ENCODE assay signal across 28 cellular contexts in the genomic region with DNA sequence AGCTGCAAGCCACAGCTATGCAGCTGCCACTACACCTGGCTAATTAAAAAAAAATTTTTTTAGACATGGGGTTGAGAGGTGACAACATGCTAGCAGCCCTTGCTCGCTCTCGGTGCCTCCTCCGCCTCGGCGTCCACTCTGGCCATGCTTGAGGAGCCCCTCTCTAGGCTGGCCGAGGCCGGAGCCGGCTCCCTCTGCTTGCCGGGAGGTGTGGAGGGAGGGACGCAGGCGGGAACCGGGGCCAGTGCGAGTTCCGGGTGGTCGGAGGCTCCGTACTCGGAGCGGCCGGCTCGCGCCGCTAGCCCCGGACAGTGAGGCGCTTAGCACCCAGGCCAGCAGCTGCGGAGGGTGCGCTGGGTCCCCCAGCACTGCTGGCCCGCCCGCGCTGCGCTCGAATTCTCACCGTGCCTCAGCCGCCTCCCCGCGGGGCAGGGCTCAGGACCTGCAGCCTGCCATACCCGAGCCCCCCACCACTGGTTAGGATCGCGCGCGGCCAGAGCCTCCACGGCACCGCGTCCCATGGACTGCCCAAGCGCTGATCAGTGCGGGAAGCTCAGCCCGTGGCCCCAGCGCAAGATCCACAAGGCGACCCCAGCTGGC. TPM values are rescaled to one million over a fixed set of nuclear protein-coding genes. Genes with fewer than 3 reads are reported as not detected.
"Had no signal": no experiment of that assay in that cellular context is flagged by ENCODE, and none has a peak within 500 bp of the region (broad histone marks: within the 10 kb centered on the region; RNA-seq: fewer than 3 reads in every experiment).

No MANE protein-coding gene starts in this region.

- H3K4me1 ChIP-seq: body of pancreas, colonic mucosa, esophagus squamous epithelium had no signal

- H3K36me3 ChIP-seq: colonic mucosa, esophagus squamous epithelium, WERI-Rb-1 had no signal

- H3K4me3 ChIP-seq: body of pancreas, colonic mucosa, esophagus squamous epithelium had no signal

- H3K27ac ChIP-seq: body of pancreas, colonic mucosa, epithelial cell of prostate, esophagus squamous epithelium, WERI-Rb-1 had no signal

- ATAC-seq: activated CD4-positive, CD25-positive, alpha-beta regulatory T cell treated with anti-CD3 and anti-CD28 coated beads, Interleukin-2, amount 50 U/mL, for 24 hours; activated CD8-positive, alpha-beta T cell treated with anti-CD3 and anti-CD28 coated beads for 36 hours; activated T-cell treated with anti-CD3 and anti-CD28 coated beads, Interleukin-2, amount 50 U/mL, for 4 hours; activated T-helper 17 cell treated with anti-CD3 and anti-CD28 coated beads, Interleukin-2, amount 50 U/mL, for 72 hours; body of pancreas had no signal

- DNase-seq: activated B cell treated with CpG ODN at 0.5 μM for 24 hours; activated CD4-positive, alpha-beta T cell treated with anti-CD3 and anti-CD28 coated beads for 48 hours; activated CD4-positive, alpha-beta T cell treated with anti-CD3 and anti-CD28 coated beads, Interleukin-2, amount 50 U/mL, for 1 hour; activated CD4-positive, alpha-beta T cell treated with anti-CD3 and anti-CD28 coated beads, Interleukin-2, amount 50 U/mL, for 48 hours; activated CD8-positive, alpha-beta memory T cell treated with anti-CD3 and anti-CD28 coated beads for 24 hours; activated CD8-positive, alpha-beta T cell treated with anti-CD3 and anti-CD28 coated beads for 36 hours; activated effector memory CD4-positive, alpha-beta T cell treated with Interleukin-2 at 50 U/mL for 16 hours; activated gamma-delta T cell treated with Interleukin-2 at 50 U/mL for 16 hours; activated naive CD4-positive, alpha-beta T cell treated with anti-CD3 and anti-CD28 coated beads, Interleukin-2, amount 50 U/mL, for 16 hours; activated naive CD4-positive, alpha-beta T cell treated with Interleukin-2 at 50 U/mL for 16 hours; activated T-cell treated with anti-CD3 and anti-CD28 coated beads, Interleukin-2, amount 50 U/mL, for 4 hours; amygdala; caudate nucleus; cerebellar nuclear complex; colonic mucosa; effector CD8-positive, alpha-beta T cell; esophagus squamous epithelium; foreskin melanocyte; head of caudate nucleus; WERI-Rb-1 had no signal

- H3K9me3 ChIP-seq: body of pancreas, colonic mucosa, esophagus squamous epithelium had no signal

- FAIRE-seq: endometrium, endothelial cell of umbilical vein, TTC549 had no signal

- H3K27me3 ChIP-seq: body of pancreas, colonic mucosa, esophagus squamous epithelium had no signal

RNA-seq across cellular contexts. Expression of gene MYO18B, which starts 10.7 kb away (rescaled TPM):
- total RNA-seq: endothelial cell of umbilical vein had no signal
- polyA plus RNA-seq: fibroblast of lung had no signal
